26 cellular contexts compared by ENCODE assay signal in genomic region chr10:119384127-119384526, GRCh38.
DNase-seq lines count a peak whose midpoint lies in the region; ATAC-seq and TF ChIP-seq lines count a peak whose summit lies in the region.
"Had no signal": no experiment of that assay in that cellular context is flagged by ENCODE, and none has a peak within 500 bp of the region (broad histone marks: within the 10 kb centered on the region; RNA-seq: fewer than 3 reads in every experiment).

No MANE protein-coding gene starts in this region.

- H4K5ac ChIP-seq in IMR-90 (ENCODE audit: low read depth, low read length) = no peak overlapping the region

- H3K4me1 ChIP-seq in heart right ventricle (peaks cover 5 to 39% (median 29%) of the 10 kb centered on the region in 9 donors), IMR-90 (ENCODE audit: control insufficient read depth, insufficient read depth, low read length) (no peaks in the 10 kb centered on the region; the same call in 1 of the 2 replicates), upper lobe of left lung (peaks cover 0 to 8% (median 0%) of the 10 kb centered on the region in 4 donors), esophagus squamous epithelium (peaks cover 0 to 5% (median 0%) of the 10 kb centered on the region in 3 donors)
- no peaks in the 10 kb centered on the region for H3K4me1 ChIP-seq in effector memory CD4-positive, alpha-beta T cell (ENCODE audit: control insufficient read depth, insufficient read depth, low read length, poor library complexity, severe bottlenecking)

- H3K4me1 Mint-ChIP-seq in stimulated activated effector memory CD8-positive, alpha-beta T cell treated with anti-CD3 and anti-CD28 coated beads, Interleukin-12 subunit alpha, Interleukin-12 subunit beta, amount 100 ng/mL, for 72 hours = peaks cover 40% of the 10 kb centered on the region

- no peak overlapping the region for H3K4me3 ChIP-seq in heart right ventricle
- no peak overlapping the region for H3K4me3 ChIP-seq in IMR-90 (ENCODE audit: insufficient read depth, low read depth, low read length)
- H3K4me3 ChIP-seq in effector memory CD4-positive, alpha-beta T cell (ENCODE audit: insufficient read depth, low read depth, low read length, poor library complexity, severe bottlenecking) = no peak overlapping the region
- no peak overlapping the region for H3K4me3 ChIP-seq in upper lobe of left lung
- no peak overlapping the region for H3K4me3 ChIP-seq in esophagus squamous epithelium
- H3K4me3 ChIP-seq: lower lobe of right lung, PC-9 had no signal

- no TSS peak for BruUV-seq in IMR-90 (replicated peaks; lab: Mats Ljungman, UMichigan)

- H3K27me3 ChIP-seq in heart right ventricle (no peaks in the 10 kb centered on the region), IMR-90 (ENCODE audit: control insufficient read depth, insufficient read depth, low read length) (no peaks in the 10 kb centered on the region), upper lobe of left lung (no peaks in the 10 kb centered on the region), esophagus squamous epithelium (no peaks in the 10 kb centered on the region)
- no peaks in the 10 kb centered on the region for H3K27me3 ChIP-seq in effector memory CD4-positive, alpha-beta T cell (replicated peaks; ENCODE audit: control insufficient read depth, insufficient read depth, low read length, poor library complexity, severe bottlenecking)

- H3K9me3 Mint-ChIP-seq in stimulated activated effector memory CD8-positive, alpha-beta T cell treated with anti-CD3 and anti-CD28 coated beads, Interleukin-12 subunit alpha, Interleukin-12 subunit beta, amount 100 ng/mL, for 72 hours = no peaks in the 10 kb centered on the region
- H3K9me3 Mint-ChIP-seq: activated T-cell treated with anti-CD3 and anti-CD28 coated beads, Interleukin-2, amount 50 U/mL, for 24 hours; dendritic cell treated with granulocyte-macrophage colony-stimulating factor and Interleukin-4, amounts not matched to agents 40 ng/mL and 50 ng/mL, for 4 days; nephron had no signal

- H3K4me3 Mint-ChIP-seq in stimulated activated effector memory CD8-positive, alpha-beta T cell treated with anti-CD3 and anti-CD28 coated beads, Interleukin-12 subunit alpha, Interleukin-12 subunit beta, amount 100 ng/mL, for 72 hours = no peak overlapping the region
- H3K4me3 Mint-ChIP-seq: activated CD4-positive, alpha-beta T cell treated with anti-CD3 and anti-CD28 coated beads for 36 hours; activated T-cell treated with anti-CD3 and anti-CD28 coated beads, Interleukin-2, amount 50 U/mL, for 24 hours; dendritic cell treated with granulocyte-macrophage colony-stimulating factor and Interleukin-4, amounts not matched to agents 40 ng/mL and 50 ng/mL, for 4 days; nephron had no signal

- no peak for TF ChIP-seq CTCF in heart right ventricle (IDR thresholded peaks at IDR 0.05)
- TF ChIP-seq CTCF in IMR-90 (conservative IDR thresholded peaks at IDR 0.05; ENCODE audit: low read depth, low read length) = no peak
- no peak for TF ChIP-seq CTCF in upper lobe of left lung (IDR thresholded peaks at IDR 0.05)
- no peak for TF ChIP-seq CTCF in esophagus squamous epithelium (IDR thresholded peaks at IDR 0.05)

- CTCF ChIA-PET in IMR-90 (lab: Yijun Ruan, JAX) = no interaction called here

- POLR2A ChIA-PET in IMR-90 (lab: Charles Lee; ENCODE audit: unreplicated experiment) = no interaction called here

- no peak overlapping the region for H4K8ac ChIP-seq in IMR-90 (ENCODE audit: low read depth in 2 of 2, low read length in 2 of 2)

- ATAC-seq in Right ventricle myocardium superior (ENCODE audit: poor library complexity) = no peak
- no peak for ATAC-seq in heart right ventricle
- ATAC-seq in IMR-90 (ENCODE audit: low read depth) = no peak
- ATAC-seq in stimulated activated effector memory CD8-positive, alpha-beta T cell treated with anti-CD3 and anti-CD28 coated beads, Interleukin-12 subunit alpha, Interleukin-12 subunit beta, amount 100 ng/mL, for 72 hours = no peak
- ATAC-seq in upper lobe of left lung (ENCODE audit: low FRiP score in 2 of 2) = no peak
- ATAC-seq: lower lobe of right lung had no signal

- H2BK120ac ChIP-seq in IMR-90 (ENCODE audit: low read depth, low read length) = no peak overlapping the region

- H3K18ac ChIP-seq in IMR-90 (ENCODE audit: low read depth, low read length) = no peak overlapping the region

- intact Hi-C loops in Right ventricle myocardium superior (cut with DNase I) (no loop called here), heart right ventricle (cut with DNase I) (no loop called here), IMR-90 (cut with micrococcal nuclease) (no loop called here), esophagus squamous epithelium (cut with DNase I) (no loop called here)

- no peak overlapping the region for H2BK5ac ChIP-seq in IMR-90 (ENCODE audit: low read depth, low read length, poor library complexity, severe bottlenecking)

- in situ Hi-C loops in IMR-90 (cut with MboI; ENCODE audit: low sequenced_read_pairs) = no loop called here

- no peak overlapping the region for H3K9ac ChIP-seq in IMR-90 (ENCODE audit: low read depth, low read length)

- peaks cover 20% of the 10 kb centered on the region for H4K20me1 ChIP-seq in IMR-90 (ENCODE audit: insufficient read depth, low read length)

- H3K36me3 ChIP-seq in heart right ventricle (peaks cover 0 to 38% (median 9%) of the 10 kb centered on the region in 9 donors), IMR-90 (ENCODE audit: control insufficient read depth, insufficient read depth, low read length) (peaks cover 66% of the 10 kb centered on the region), upper lobe of left lung (peaks cover 0 to 26% (median 9%) of the 10 kb centered on the region in 4 donors), esophagus squamous epithelium (peaks cover 0 to 12% (median 0%) of the 10 kb centered on the region in 3 donors)
- H3K36me3 ChIP-seq in effector memory CD4-positive, alpha-beta T cell (ENCODE audit: control insufficient read depth, insufficient read depth, low read length) = peaks cover 12% of the 10 kb centered on the region

- no peak overlapping the region for H4K91ac ChIP-seq in IMR-90 (ENCODE audit: insufficient read depth, low read depth, low read length)

- H3K14ac ChIP-seq in IMR-90 (replicated peaks; ENCODE audit: low read depth, low read length) = no peak overlapping the region

- H3K56ac ChIP-seq in IMR-90 (ENCODE audit: extremely low read depth, insufficient read depth, low read length) = no peak overlapping the region

- peaks cover 6% of the 10 kb centered on the region for H3K36me3 Mint-ChIP-seq in stimulated activated effector memory CD8-positive, alpha-beta T cell treated with anti-CD3 and anti-CD28 coated beads, Interleukin-12 subunit alpha, Interleukin-12 subunit beta, amount 100 ng/mL, for 72 hours

- peak overlapping the region; percentile 53 for H2AFZ ChIP-seq in IMR-90 (replicated peaks; ENCODE audit: low read length, poor library complexity)
- H2AFZ ChIP-seq: PC-9 had no signal

- no peak for TF ChIP-seq POLR2A in IMR-90 (IDR thresholded peaks at IDR 0.05; ENCODE audit: low read depth, low read length)
- TF ChIP-seq POLR2A in upper lobe of left lung (IDR thresholded peaks at IDR 0.05) = no peak
- no peak for TF ChIP-seq POLR2A in esophagus squamous epithelium (IDR thresholded peaks at IDR 0.05)

- peaks cover 23% of the 10 kb centered on the region for H3K9me1 ChIP-seq in IMR-90 (ENCODE audit: insufficient read depth, low read length)

- H3K9me3 ChIP-seq in heart right ventricle = peaks cover 0 to 5% (median 0%) of the 10 kb centered on the region in 11 donors
- H3K9me3 ChIP-seq in IMR-90 (ENCODE audit: control insufficient read depth, insufficient read depth, low read length) = peaks cover 3% of the 10 kb centered on the region; the same call in 1 of the 2 replicates
- H3K9me3 ChIP-seq in effector memory CD4-positive, alpha-beta T cell (ENCODE audit: control insufficient read depth, low read length) = no peaks in the 10 kb centered on the region
- no peaks in the 10 kb centered on the region for H3K9me3 ChIP-seq in upper lobe of left lung
- no peaks in the 10 kb centered on the region for H3K9me3 ChIP-seq in esophagus squamous epithelium
- H3K9me3 ChIP-seq: lower lobe of right lung had no signal

- dilution Hi-C loops in IMR-90 (cut with HindIII; ENCODE audit: low sequenced_read_pairs, unreplicated experiment) = no loop called here

- no peak overlapping the region for H3K4ac ChIP-seq in IMR-90 (ENCODE audit: low read depth, low read length)

- 89 to 92% methylated on average over 5 of the region's 5 CpGs for WGBS in heart right ventricle, 2 donors
- 95% methylated on average over 4 of the region's 5 CpGs; no CpG with 5 or more reads in 1 of the 2 experiments for WGBS in IMR-90 (ENCODE audit: extremely low coverage in 2 of 2, insufficient read length in 1 of 2), 2 experiments
- WGBS in upper lobe of left lung, 2 donors = 89 to 94% methylated on average over 5 of the region's 5 CpGs
- 82 to 96% methylated on average over 3 to 5 of the region's 5 CpGs for WGBS in esophagus squamous epithelium, 2 donors

- no peak overlapping the region for H3K4me2 ChIP-seq in IMR-90 (ENCODE audit: low read depth, low read length)
- H3K4me2 ChIP-seq: PC-9 had no signal

- TF ChIP-seq RAD21 in IMR-90 (IDR thresholded peaks at IDR 0.05; ENCODE audit: low read length) = no peak

- no peak for TF ChIP-seq EP300 in upper lobe of left lung (IDR thresholded peaks at IDR 0.05)

- no peak overlapping the region for H3K23ac ChIP-seq in IMR-90 (ENCODE audit: low read depth, low read length)

- no peak overlapping the region for H2BK15ac ChIP-seq in IMR-90 (ENCODE audit: low read depth, low read length)

- peaks cover 45 to 73% of the 10 kb centered on the region in 2 experiments for H3K79me1 ChIP-seq in IMR-90 (ENCODE audit: low read depth in 1 of 2, low read length in 2 of 2)

- peak overlapping the region; percentile 9 for H2AK9ac ChIP-seq in IMR-90 (replicated peaks; ENCODE audit: low read depth, low read length, poor library complexity)

- peak overlapping the region; percentile 33; the same call in 1 of the 2 replicates for H2AK5ac ChIP-seq in IMR-90 (ENCODE audit: low read depth, low read length)

- H3K27ac ChIP-seq in heart right ventricle = peak overlapping the region in 4 of 10 donors; percentile 11 to 45 (median 38)
- H3K27ac ChIP-seq in IMR-90 (ENCODE audit: insufficient read depth, low read length) = no peak overlapping the region
- peak overlapping the region; percentile 12 for H3K27ac ChIP-seq in effector memory CD4-positive, alpha-beta T cell (ENCODE audit: insufficient read depth, low read length, poor library complexity, severe bottlenecking)
- peak overlapping the region in 1 of 4 donors; percentile 37 for H3K27ac ChIP-seq in upper lobe of left lung
- no peak overlapping the region for H3K27ac ChIP-seq in esophagus squamous epithelium
- H3K27ac ChIP-seq: lower lobe of right lung, PC-9 had no signal

- H3K27ac Mint-ChIP-seq in stimulated activated effector memory CD8-positive, alpha-beta T cell treated with anti-CD3 and anti-CD28 coated beads, Interleukin-12 subunit alpha, Interleukin-12 subunit beta, amount 100 ng/mL, for 72 hours = peak overlapping the region; percentile 85
- H3K27ac Mint-ChIP-seq: activated CD4-positive, alpha-beta T cell treated with anti-CD3 and anti-CD28 coated beads for 36 hours; activated T-cell treated with anti-CD3 and anti-CD28 coated beads, Interleukin-2, amount 50 U/mL, for 24 hours; dendritic cell treated with granulocyte-macrophage colony-stimulating factor and Interleukin-4, amounts not matched to agents 40 ng/mL and 50 ng/mL, for 4 days; nephron had no signal

- no peak overlapping the region for H2BK20ac ChIP-seq in IMR-90 (ENCODE audit: low read depth, low read length)

- DNase-seq in Right ventricle myocardium superior (peak; percentile 10), heart right ventricle (no peak), IMR-90 (no peak), upper lobe of left lung (no peak), NCI-H1417 (lab: John Stamatoyannopoulos, UW) (no peak), esophagus squamous epithelium (lab: John Stamatoyannopoulos, UW) (no peak)
- no peak for DNase-seq in effector memory CD4-positive, alpha-beta T cell
- no peak for DNase-seq in stimulated activated effector memory CD8-positive, alpha-beta T cell treated with anti-CD3 and anti-CD28 coated beads, Interleukin-12 subunit alpha, Interleukin-12 subunit beta, amount 100 ng/mL, for 72 hours (ENCODE audit: low spot score in 2 of 2)
- DNase-seq: activated CD4-positive, alpha-beta T cell treated with anti-CD3 and anti-CD28 coated beads for 36 hours; activated gamma-delta T cell treated with Interleukin-2 at 50 U/mL for 16 hours; activated T-cell treated with anti-CD3 and anti-CD28 coated beads, Interleukin-2, amount 50 U/mL, for 24 hours; Calu3; central memory CD4-positive, alpha-beta T cell; DND-41; foreskin melanocyte; H7; lower lobe of right lung; NCI-H1105; NCI-H187 treated with DMSO at 0.1 percent for 48 hours; PC-9; stimulated activated CD4-positive, alpha-beta T cell treated with anti-CD3 and anti-CD28 coated beads, Interleukin-15, amount 100 ng/mL, for 24 hours; stimulated activated CD4-positive, alpha-beta T cell treated with anti-CD3 and anti-CD28 coated beads, Interleukin-4, amount 100 ng/mL, for 4 hours; substantia nigra; trophoblast cell had no signal
